Comparison of ENCODE assay signal across 19 cellular contexts in genomic region chr10:58897708-58898107, GRCh38.
A peak's percentile ranks its signal among the peaks of the same experiment; 100 is the strongest.
DNase-seq lines count a peak whose midpoint lies in the region; ATAC-seq and TF ChIP-seq lines count a peak whose summit lies in the region.
"Had no signal": no experiment of that assay in that cellular context is flagged by ENCODE, and none has a peak within 500 bp of the region (broad histone marks: within the 10 kb centered on the region; RNA-seq: fewer than 3 reads in every experiment).

No MANE protein-coding gene starts in this region.

- no peak overlapping the region for H2AFZ ChIP-seq in mesenchymal stem cell (ENCODE audit: low read depth, low read length)
- H2AFZ ChIP-seq: GM23248 had no signal

- H3K4me3 Mint-ChIP-seq in activated CD8-positive, alpha-beta memory T cell treated with anti-CD3 and anti-CD28 coated beads, Interleukin-2, amount 10 ng/mL, durations not matched to agents 7 days and 5 days, result no peak overlapping the region
- H3K4me3 Mint-ChIP-seq: CD4-positive, alpha-beta memory T cell had no signal

- no peaks in the 10 kb centered on the region for H3K9me3 Mint-ChIP-seq in activated CD8-positive, alpha-beta memory T cell treated with anti-CD3 and anti-CD28 coated beads, Interleukin-2, amount 10 ng/mL, durations not matched to agents 7 days and 5 days (ENCODE audit: low read depth)

- no peak overlapping the region for H2BK12ac ChIP-seq in mesenchymal stem cell (ENCODE audit: low read length in 2 of 2)

- no peak overlapping the region for H3K4me2 ChIP-seq in mesenchymal stem cell (ENCODE audit: low read length, poor library complexity, severe bottlenecking)

- no peaks in the 10 kb centered on the region for H3K79me1 ChIP-seq in mesenchymal stem cell (replicated peaks; ENCODE audit: low read length, poor library complexity, severe bottlenecking)

- intact Hi-C loops in uterus (cut with DNase I; ENCODE audit: low total_unique reads), result no loop called here

- no peak overlapping the region for H2AK5ac ChIP-seq in mesenchymal stem cell (ENCODE audit: low read length, severe bottlenecking)

- no peak for ATAC-seq in HG02970 (IDR thresholded peaks at IDR 0.05; ENCODE audit: low FRiP score, unreplicated experiment)
- ATAC-seq in activated CD8-positive, alpha-beta memory T cell treated with anti-CD3 and anti-CD28 coated beads, Interleukin-2, amount 10 ng/mL, durations not matched to agents 7 days and 5 days, result no peak
- ATAC-seq: HCT116 had no signal

- no peaks in the 10 kb centered on the region for H3K36me3 Mint-ChIP-seq in activated CD8-positive, alpha-beta memory T cell treated with anti-CD3 and anti-CD28 coated beads, Interleukin-2, amount 10 ng/mL, durations not matched to agents 7 days and 5 days
- H3K36me3 Mint-ChIP-seq: CD4-positive, alpha-beta memory T cell had no signal

- no peak overlapping the region for H3K14ac ChIP-seq in mesenchymal stem cell (ENCODE audit: low read length in 2 of 2)

- no peak overlapping the region for H4K91ac ChIP-seq in mesenchymal stem cell (ENCODE audit: low read length)

- no peaks in the 10 kb centered on the region for H3K27me3 Mint-ChIP-seq in activated CD8-positive, alpha-beta memory T cell treated with anti-CD3 and anti-CD28 coated beads, Interleukin-2, amount 10 ng/mL, durations not matched to agents 7 days and 5 days
- H3K27me3 Mint-ChIP-seq: CD4-positive, alpha-beta memory T cell had no signal

- H3K4ac ChIP-seq in mesenchymal stem cell (ENCODE audit: low read depth in 1 of 2, low read length in 2 of 2), result no peak overlapping the region

- no peak overlapping the region for H3K4me3 ChIP-seq in adipocyte (ENCODE audit: low read length)
- no peak overlapping the region for H3K4me3 ChIP-seq in fibroblast of mammary gland (ENCODE audit: control insufficient read depth, low read depth, low read length)
- no peak overlapping the region for H3K4me3 ChIP-seq in mesenchymal stem cell (ENCODE audit: insufficient read depth in 1 of 2, low read depth in 1 of 2, low read length in 2 of 2)
- H3K4me3 ChIP-seq in uterus, result no peak overlapping the region
- H3K4me3 ChIP-seq: GM23248, SJSA1 had no signal

- TF ChIP-seq POLR2A in uterus (IDR thresholded peaks at IDR 0.05), result no peak

- DNase-seq in adipocyte (ENCODE audit: low read depth), result peak; percentile 53
- DNase-seq in fibroblast of mammary gland (ENCODE audit: low read depth), result peak; percentile 18
- DNase-seq in mesenchymal stem cell, result peak; percentile 11
- no peak for DNase-seq in uterus
- no peak for DNase-seq in DMS79 treated with DMSO at 0.1 percent for 48 hours (lab: John Stamatoyannopoulos, UW)
- DNase-seq in activated CD8-positive, alpha-beta memory T cell treated with anti-CD3 and anti-CD28 coated beads, Interleukin-2, amount 10 ng/mL, durations not matched to agents 7 days and 5 days, result no peak
- DNase-seq: BE2C; Calu3; CD4-positive, alpha-beta memory T cell; DMS53; GM23248; KBM-7; NCI-H1092; NCI-H146; NCI-H226; NCI-H524 treated with DMSO at 0.1 percent for 48 hours had no signal

- no peak overlapping the region for H2BK5ac ChIP-seq in mesenchymal stem cell (ENCODE audit: low read depth, low read length, poor library complexity, severe bottlenecking)

- H3K4me1 Mint-ChIP-seq in activated CD8-positive, alpha-beta memory T cell treated with anti-CD3 and anti-CD28 coated beads, Interleukin-2, amount 10 ng/mL, durations not matched to agents 7 days and 5 days, result no peaks in the 10 kb centered on the region
- H3K4me1 Mint-ChIP-seq: CD4-positive, alpha-beta memory T cell had no signal

- H3K27ac ChIP-seq in mesenchymal stem cell (ENCODE audit: low read length, poor library complexity, severe bottlenecking), result no peak overlapping the region
- H3K27ac ChIP-seq in uterus, result peak overlapping the region; percentile 57 to 59
- H3K27ac ChIP-seq: GM23248, SJSA1 had no signal

- no peaks in the 10 kb centered on the region for H3K36me3 ChIP-seq in adipocyte (ENCODE audit: control insufficient read depth, insufficient read depth, low read length, severe bottlenecking)
- no peaks in the 10 kb centered on the region for H3K36me3 ChIP-seq in mesenchymal stem cell (ENCODE audit: control insufficient read depth in 1 of 2, insufficient read depth in 2 of 2, low read depth in 1 of 2, low read length in 2 of 2)
- no peaks in the 10 kb centered on the region for H3K36me3 ChIP-seq in uterus
- H3K36me3 ChIP-seq: BE2C, SJSA1 had no signal

- H3K27me3 ChIP-seq in adipocyte (replicated peaks; ENCODE audit: control insufficient read depth, insufficient read depth, low read length) (no peaks in the 10 kb centered on the region), mesenchymal stem cell (ENCODE audit: control insufficient read depth in 1 of 2, insufficient read depth in 1 of 2, low read length in 2 of 2) (no peaks in the 10 kb centered on the region), uterus (no peaks in the 10 kb centered on the region)
- H3K27me3 ChIP-seq: BE2C, SJSA1 had no signal

- H3K4me1 ChIP-seq in adipocyte (ENCODE audit: control insufficient read depth, insufficient read depth, low read length), result peaks cover 18% of the 10 kb centered on the region
- no peaks in the 10 kb centered on the region for H3K4me1 ChIP-seq in mesenchymal stem cell (ENCODE audit: control insufficient read depth, insufficient read depth, low read depth, low read length)
- no peaks in the 10 kb centered on the region for H3K4me1 ChIP-seq in uterus

- H3K9me3 ChIP-seq in adipocyte (ENCODE audit: control insufficient read depth, low read length), result peaks cover 1% of the 10 kb centered on the region
- H3K9me3 ChIP-seq in mesenchymal stem cell (ENCODE audit: control insufficient read depth, low read length), result peaks cover 2% of the 10 kb centered on the region
- H3K9me3 ChIP-seq in uterus, result no peaks in the 10 kb centered on the region
- H3K9me3 ChIP-seq: BE2C, SJSA1 had no signal

- no peak overlapping the region for H2BK15ac ChIP-seq in mesenchymal stem cell (ENCODE audit: low read depth, poor library complexity, severe bottlenecking)

- H3K23ac ChIP-seq in mesenchymal stem cell (ENCODE audit: low read length in 2 of 2), result no peak overlapping the region

- TF ChIP-seq CTCF in fibroblast of mammary gland (conservative IDR thresholded peaks at IDR 0.05; ENCODE audit: control insufficient read depth, insufficient read depth, low read depth, low read length) (no peak), uterus (IDR thresholded peaks at IDR 0.05) (no peak)

- no peak overlapping the region for H2BK120ac ChIP-seq in mesenchymal stem cell (ENCODE audit: low read depth, low read length)

- CTCF ChIA-PET in activated CD8-positive, alpha-beta memory T cell treated with anti-CD3 and anti-CD28 coated beads, Interleukin-2, amount 10 ng/mL, durations not matched to agents 7 days and 5 days (lab: Charles Lee), result no interaction called here

- no peak overlapping the region for H3K27ac Mint-ChIP-seq in activated CD8-positive, alpha-beta memory T cell treated with anti-CD3 and anti-CD28 coated beads, Interleukin-2, amount 10 ng/mL, durations not matched to agents 7 days and 5 days
- H3K27ac Mint-ChIP-seq: CD4-positive, alpha-beta memory T cell had no signal

- no peak overlapping the region for H3K9ac ChIP-seq in adipocyte (ENCODE audit: low read length)
- H3K9ac ChIP-seq in mesenchymal stem cell (ENCODE audit: low read length), result no peak overlapping the region
- H3K9ac ChIP-seq: GM23248 had no signal

- H3K18ac ChIP-seq in mesenchymal stem cell (ENCODE audit: low read depth in 1 of 2, low read length in 2 of 2), result no peak overlapping the region

- no peak overlapping the region for H4K8ac ChIP-seq in mesenchymal stem cell (ENCODE audit: low read length)

Comparison
In these comparisons a context has a peak if more than half of its experiments do, and no peak if none do; other contexts are left out.
1. DNase-seq: peak in adipocyte (single experiment), fibroblast of mammary gland (single experiment) and mesenchymal stem cell (single experiment); none in uterus (0 of 2), DMS79 treated with DMSO at 0.1 percent for 48 hours (single experiment) and activated CD8-positive, alpha-beta memory T cell treated with anti-CD3 and anti-CD28 coated beads, Interleukin-2, amount 10 ng/mL, durations not matched to agents 7 days and 5 days (single experiment).